Comparison of ENCODE assay signal across 18 cellular contexts in genomic region chr1:188295157-188295556, GRCh38.
"Had no signal": no experiment of that assay in that cellular context is flagged by ENCODE, and none has a peak within 500 bp of the region (broad histone marks: within the 10 kb centered on the region; RNA-seq: fewer than 3 reads in every experiment).

No MANE protein-coding gene starts in this region.

- H3K36me3 ChIP-seq: neutrophil had no signal

- DNase-seq: activated CD4-positive, alpha-beta T cell treated with anti-CD3 and anti-CD28 coated beads, Interleukin-2, amount 10 ng/mL, durations not matched to agents 24 days and 14 days; activated CD4-positive, CD25-positive, alpha-beta regulatory T cell; activated CD8-positive, alpha-beta T cell treated with anti-CD3 and anti-CD28 coated beads, Interleukin-2, amount 10 ng/mL, durations not matched to agents 7 days and 5 days; activated naive CD4-positive, alpha-beta T cell treated with Interleukin-2 at 50 U/mL for 16 hours; activated naive CD8-positive, alpha-beta T cell treated with anti-CD3 and anti-CD28 coated beads, Interleukin-2, amount 10 ng/mL, durations not matched to agents 7 days and 5 days; activated T-cell treated with anti-CD3 and anti-CD28 coated beads, Interleukin-2, amount 50 U/mL, for 24 hours; amygdala; caudate nucleus; erythroblast; foreskin melanocyte; kidney; naive thymus-derived CD8-positive, alpha-beta T cell; stimulated activated CD4-positive, alpha-beta T cell treated with anti-CD3 and anti-CD28 coated beads, Interleukin-12 subunit alpha, Interleukin-12 subunit beta, amount 100 ng/mL, for 4 hours; stimulated activated CD4-positive, alpha-beta T cell treated with anti-CD3 and anti-CD28 coated beads, Interleukin-1b, Interleukin-23, amount 100 ng/mL, for 48 hours; stimulated activated CD8-positive, alpha-beta memory T cell treated with anti-CD3 and anti-CD28 coated beads, Interleukin-4, amount 100 ng/mL, for 48 hours; stimulated activated naive CD4-positive, alpha-beta T cell; T-cell had no signal

- H3K9me3 ChIP-seq: neutrophil had no signal

- H3K27ac ChIP-seq: neutrophil had no signal

- H3K27me3 ChIP-seq: neutrophil had no signal
